15 cellular contexts compared by ENCODE assay signal in genomic region chr1:29002792-29003191, GRCh38.
A peak's percentile ranks its signal among the peaks of the same experiment; 100 is the strongest.
DNase-seq lines count a peak whose midpoint lies in the region; ATAC-seq and TF ChIP-seq lines count a peak whose summit lies in the region.
"Had no signal": no experiment of that assay in that cellular context is flagged by ENCODE, and none has a peak within 500 bp of the region (broad histone marks: within the 10 kb centered on the region; RNA-seq: fewer than 3 reads in every experiment).

No MANE protein-coding gene starts in this region.

- no peak overlapping the region for H3K27ac ChIP-seq in CD4-positive, alpha-beta T cell (ENCODE audit: low read depth, low read length)
- H3K27ac ChIP-seq in CD8-positive, alpha-beta T cell (ENCODE audit: low read depth, low read length) = no peak overlapping the region
- no peak overlapping the region for H3K27ac ChIP-seq in aorta (ENCODE audit: low read depth in 1 of 2, low read length in 2 of 2)

- peaks cover 86% of the 10 kb centered on the region for H3K36me3 Mint-ChIP-seq in CD4-positive, alpha-beta T cell (ENCODE audit: low read depth)
- peaks cover 73% of the 10 kb centered on the region for H3K36me3 Mint-ChIP-seq in CD8-positive, alpha-beta T cell
- H3K36me3 Mint-ChIP-seq in WTC11 (peaks cover 8% of the 10 kb centered on the region; the same call in 1 of the 2 replicates), memory B cell (peaks cover 29% of the 10 kb centered on the region)

- no peak overlapping the region for H3K4me3 Mint-ChIP-seq in CD4-positive, alpha-beta T cell
- no peak overlapping the region for H3K4me3 Mint-ChIP-seq in CD8-positive, alpha-beta T cell
- H3K4me3 Mint-ChIP-seq in WTC11 (no peak overlapping the region), memory B cell (no peak overlapping the region)

- H3K27me3 ChIP-seq in CD4-positive, alpha-beta T cell (ENCODE audit: control insufficient read depth, insufficient read depth, low read length) = no peaks in the 10 kb centered on the region
- H3K27me3 ChIP-seq in CD8-positive, alpha-beta T cell (ENCODE audit: insufficient read depth, low read length) = no peaks in the 10 kb centered on the region
- no peaks in the 10 kb centered on the region for H3K27me3 ChIP-seq in aorta (ENCODE audit: control insufficient read depth in 1 of 2, insufficient read depth in 2 of 2, low read length in 1 of 2)

- no peaks in the 10 kb centered on the region for H3K9me3 Mint-ChIP-seq in CD4-positive, alpha-beta T cell
- no peaks in the 10 kb centered on the region for H3K9me3 Mint-ChIP-seq in CD8-positive, alpha-beta T cell
- H3K9me3 Mint-ChIP-seq in WTC11 = no peaks in the 10 kb centered on the region
- no peaks in the 10 kb centered on the region for H3K9me3 Mint-ChIP-seq in memory B cell

- no peaks in the 10 kb centered on the region for H3K9me3 ChIP-seq in CD4-positive, alpha-beta T cell (ENCODE audit: control insufficient read depth, low read length)
- no peaks in the 10 kb centered on the region for H3K9me3 ChIP-seq in CD8-positive, alpha-beta T cell (ENCODE audit: low read length)
- no peaks in the 10 kb centered on the region for H3K9me3 ChIP-seq in aorta (ENCODE audit: control insufficient read depth, low read length)

- no peak for ATAC-seq in CD4-positive, alpha-beta T cell (ENCODE audit: poor library complexity)
- ATAC-seq in CD8-positive, alpha-beta T cell = no peak
- ATAC-seq in WTC11 (no peak), memory B cell (ENCODE audit: low read depth) (no peak), GM19452 (IDR thresholded peaks at IDR 0.05; ENCODE audit: unreplicated experiment) (no peak), HG03442 (IDR thresholded peaks at IDR 0.05; ENCODE audit: unreplicated experiment) (no peak), aorta (ENCODE audit: low FRiP score) (no peak)

- H3K36me3 ChIP-seq in CD8-positive, alpha-beta T cell (ENCODE audit: insufficient read depth, low read length) = peaks cover 9% of the 10 kb centered on the region
- peaks cover 0 to 2% of the 10 kb centered on the region in 2 donors for H3K36me3 ChIP-seq in aorta (ENCODE audit: control insufficient read depth in 1 of 2, insufficient read depth in 2 of 2, low read length in 1 of 2)

- H3K4me1 ChIP-seq in CD8-positive, alpha-beta T cell (ENCODE audit: insufficient read depth, low read length) = no peaks in the 10 kb centered on the region
- H3K4me1 ChIP-seq in aorta (ENCODE audit: control insufficient read depth in 1 of 2, insufficient read depth in 2 of 2, low read length in 2 of 2) = no peaks in the 10 kb centered on the region

- CTCF ChIA-PET in CD4-positive, alpha-beta T cell (lab: Charles Lee) = interaction anchor here (1.4 kb wide), 1 partner anchor 126 kb away, joined by 6 read pairs; no protein-coding TSS in a partner anchor
- CTCF ChIA-PET in CD8-positive, alpha-beta T cell (lab: Charles Lee) = interaction anchor here (0.7 to 1.8 kb wide), 2 partner anchors 17 to 126 kb away, joined by 3 to 6 read pairs; no protein-coding TSS in a partner anchor
- CTCF ChIA-PET in WTC11 (lab: Charles Lee) = interaction anchor here (1.0 kb wide), 2 partner anchors 17 to 121 kb away, joined by 3 to 4 read pairs; no protein-coding TSS in a partner anchor

- H3K4me1 Mint-ChIP-seq in CD4-positive, alpha-beta T cell (ENCODE audit: low read depth) = peaks cover 57% of the 10 kb centered on the region
- peaks cover 45% of the 10 kb centered on the region for H3K4me1 Mint-ChIP-seq in CD8-positive, alpha-beta T cell (ENCODE audit: low read depth)
- peaks cover 17% of the 10 kb centered on the region for H3K4me1 Mint-ChIP-seq in WTC11
- peaks cover 6% of the 10 kb centered on the region for H3K4me1 Mint-ChIP-seq in memory B cell

- intact Hi-C loops in CD4-positive, alpha-beta T cell (cut with DNase I, micrococcal nuclease) = no loop called here
- intact Hi-C loops in CD8-positive, alpha-beta T cell (cut with DNase I, micrococcal nuclease) = no loop called here
- intact Hi-C loops in aorta (cut with DNase I) = no loop called here

- H3K27ac Mint-ChIP-seq in CD4-positive, alpha-beta T cell = peak overlapping the region; percentile 36
- peak overlapping the region; percentile 29 for H3K27ac Mint-ChIP-seq in CD8-positive, alpha-beta T cell
- H3K27ac Mint-ChIP-seq in WTC11 = 0 out of 2 replicates have a peak overlapping the region, but pooled peaks have one; percentile 14
- H3K27ac Mint-ChIP-seq in memory B cell = peak overlapping the region; percentile 60

- H3K4me3 ChIP-seq in CD8-positive, alpha-beta T cell (ENCODE audit: low read depth, low read length) = no peak overlapping the region
- H3K4me3 ChIP-seq in aorta (ENCODE audit: low read length in 2 of 2) = no peak overlapping the region

- H3K27me3 Mint-ChIP-seq in CD4-positive, alpha-beta T cell = no peaks in the 10 kb centered on the region
- H3K27me3 Mint-ChIP-seq in CD8-positive, alpha-beta T cell (ENCODE audit: low read depth) = no peaks in the 10 kb centered on the region
- H3K27me3 Mint-ChIP-seq in WTC11 (ENCODE audit: low read depth) (no peaks in the 10 kb centered on the region), memory B cell (no peaks in the 10 kb centered on the region)

- DNase-seq in CD4-positive, alpha-beta T cell = no peak
- no peak for DNase-seq in CD8-positive, alpha-beta T cell
- no peak for DNase-seq in WTC11 (ENCODE audit: low spot score)
- no peak for DNase-seq in memory B cell (ENCODE audit: low spot score in 2 of 2)
- DNase-seq in aorta = no peak
- DNase-seq: DMS53, MM.1S, NCI-H1105, NCI-H1694, NCI-H2107, NCI-H226, NCI-H524 treated with DMSO at 0.1 percent for 48 hours, SHP77 treated with DMSO at 0.1 percent for 48 hours had no signal

- no peak for TF ChIP-seq CTCF in CD4-positive, alpha-beta T cell (IDR thresholded peaks at IDR 0.05)
- no peak for TF ChIP-seq CTCF in CD8-positive, alpha-beta T cell (IDR thresholded peaks at IDR 0.05)
- no peak for TF ChIP-seq CTCF in WTC11 (IDR thresholded peaks at IDR 0.05)

- POLR2A ChIA-PET in CD4-positive, alpha-beta T cell (lab: Charles Lee) = interaction anchor here (0.7 to 1.3 kb wide), 3 partner anchors 63 to 118 kb away, joined by 3 read pairs; partner anchors contain the start of gene EPB41
- POLR2A ChIA-PET in CD8-positive, alpha-beta T cell (lab: Charles Lee) = interaction anchor here (1.5 kb wide), 1 partner anchor 89 kb away, joined by 4 read pairs; the partner anchor contains the start of gene EPB41
- POLR2A ChIA-PET in WTC11 (lab: Charles Lee) = no interaction called here

TF ChIP-seq in WTC11, 78 proteins besides CTCF, POLR2A, EP300 and RAD21 (continues in another document):
- TF ChIP-seq ELF4 (CRISPR knock-in tag; IDR thresholded peaks at IDR 0.05; ENCODE audit: low read depth) = no peak
- TF ChIP-seq GABPB1 (CRISPR knock-in tag; IDR thresholded peaks at IDR 0.05) = no peak
- TF ChIP-seq ZNF512 (CRISPR knock-in tag; IDR thresholded peaks at IDR 0.05; ENCODE audit: borderline replicate concordance) = no peak
- TF ChIP-seq, protein P1, sequence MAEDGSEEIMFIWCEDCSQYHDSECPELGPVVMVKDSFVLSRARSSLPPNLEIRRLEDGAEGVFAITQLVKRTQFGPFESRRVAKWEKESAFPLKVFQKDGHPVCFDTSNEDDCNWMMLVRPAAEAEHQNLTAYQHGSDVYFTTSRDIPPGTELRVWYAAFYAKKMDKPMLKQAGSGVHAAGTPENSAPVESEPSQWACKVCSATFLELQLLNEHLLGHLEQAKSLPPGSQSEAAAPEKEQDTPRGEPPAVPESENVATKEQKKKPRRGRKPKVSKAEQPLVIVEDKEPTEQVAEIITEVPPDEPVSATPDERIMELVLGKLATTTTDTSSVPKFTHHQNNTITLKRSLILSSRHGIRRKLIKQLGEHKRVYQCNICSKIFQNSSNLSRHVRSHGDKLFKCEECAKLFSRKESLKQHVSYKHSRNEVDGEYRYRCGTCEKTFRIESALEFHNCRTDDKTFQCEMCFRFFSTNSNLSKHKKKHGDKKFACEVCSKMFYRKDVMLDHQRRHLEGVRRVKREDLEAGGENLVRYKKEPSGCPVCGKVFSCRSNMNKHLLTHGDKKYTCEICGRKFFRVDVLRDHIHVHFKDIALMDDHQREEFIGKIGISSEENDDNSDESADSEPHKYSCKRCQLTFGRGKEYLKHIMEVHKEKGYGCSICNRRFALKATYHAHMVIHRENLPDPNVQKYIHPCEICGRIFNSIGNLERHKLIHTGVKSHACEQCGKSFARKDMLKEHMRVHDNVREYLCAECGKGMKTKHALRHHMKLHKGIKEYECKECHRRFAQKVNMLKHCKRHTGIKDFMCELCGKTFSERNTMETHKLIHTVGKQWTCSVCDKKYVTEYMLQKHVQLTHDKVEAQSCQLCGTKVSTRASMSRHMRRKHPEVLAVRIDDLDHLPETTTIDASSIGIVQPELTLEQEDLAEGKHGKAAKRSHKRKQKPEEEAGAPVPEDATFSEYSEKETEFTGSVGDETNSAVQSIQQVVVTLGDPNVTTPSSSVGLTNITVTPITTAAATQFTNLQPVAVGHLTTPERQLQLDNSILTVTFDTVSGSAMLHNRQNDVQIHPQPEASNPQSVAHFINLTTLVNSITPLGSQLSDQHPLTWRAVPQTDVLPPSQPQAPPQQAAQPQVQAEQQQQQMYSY (CRISPR knock-in tag; IDR thresholded peaks at IDR 0.05) = no peak
- no peak for TF ChIP-seq ZNF121 (CRISPR knock-in tag; IDR thresholded peaks at IDR 0.05)
- TF ChIP-seq, protein P2, sequence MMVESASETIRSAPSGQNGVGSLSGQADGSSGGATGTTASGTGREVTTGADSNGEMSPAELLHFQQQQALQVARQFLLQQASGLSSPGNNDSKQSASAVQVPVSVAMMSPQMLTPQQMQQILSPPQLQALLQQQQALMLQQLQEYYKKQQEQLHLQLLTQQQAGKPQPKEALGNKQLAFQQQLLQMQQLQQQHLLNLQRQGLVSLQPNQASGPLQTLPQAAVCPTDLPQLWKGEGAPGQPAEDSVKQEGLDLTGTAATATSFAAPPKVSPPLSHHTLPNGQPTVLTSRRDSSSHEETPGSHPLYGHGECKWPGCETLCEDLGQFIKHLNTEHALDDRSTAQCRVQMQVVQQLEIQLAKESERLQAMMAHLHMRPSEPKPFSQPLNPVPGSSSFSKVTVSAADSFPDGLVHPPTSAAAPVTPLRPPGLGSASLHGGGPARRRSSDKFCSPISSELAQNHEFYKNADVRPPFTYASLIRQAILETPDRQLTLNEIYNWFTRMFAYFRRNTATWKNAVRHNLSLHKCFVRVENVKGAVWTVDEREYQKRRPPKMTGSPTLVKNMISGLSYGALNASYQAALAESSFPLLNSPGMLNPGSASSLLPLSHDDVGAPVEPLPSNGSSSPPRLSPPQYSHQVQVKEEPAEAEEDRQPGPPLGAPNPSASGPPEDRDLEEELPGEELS (CRISPR knock-in tag; IDR thresholded peaks at IDR 0.05) = no peak
